In the genomic region with DNA sequence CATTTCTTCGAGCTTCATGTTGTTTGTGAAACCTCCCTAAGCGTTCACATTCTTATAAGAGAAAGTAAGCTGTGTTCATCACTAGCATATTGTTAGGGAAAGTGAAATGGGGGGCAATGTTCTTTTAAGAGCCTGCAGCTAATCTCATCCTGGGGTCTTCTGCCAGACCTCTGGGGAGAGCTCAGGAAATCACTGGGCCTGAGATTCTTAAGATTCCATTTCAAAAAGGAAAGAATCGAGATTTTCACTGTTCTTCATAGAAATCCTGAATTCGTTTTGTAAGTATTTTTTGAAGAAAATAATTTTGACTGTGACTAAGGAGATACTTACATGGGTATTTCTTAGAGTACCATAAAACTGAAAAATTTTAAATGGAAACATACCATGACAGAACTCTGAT, we compare ENCODE assay signal across 27 cellular contexts.
"Had no signal": no experiment of that assay in that cellular context is flagged by ENCODE, and none has a peak within 500 bp of the region (broad histone marks: within the 10 kb centered on the region; RNA-seq: fewer than 3 reads in every experiment).

No MANE protein-coding gene starts in this region.

- H3K9me3 ChIP-seq: colonic mucosa, esophagus muscularis mucosa, esophagus squamous epithelium, gastrocnemius medialis, gastroesophageal sphincter, heart left ventricle, heart right ventricle had no signal

- H3K4me1 ChIP-seq: colonic mucosa, esophagus muscularis mucosa, esophagus squamous epithelium, foreskin keratinocyte, gastrocnemius medialis, gastroesophageal sphincter, heart left ventricle, heart right ventricle had no signal

- FAIRE-seq: colon, endometrium, frontal cortex had no signal

- H3K4me3 ChIP-seq: colonic mucosa, coronary artery, dorsolateral prefrontal cortex, esophagus muscularis mucosa, esophagus squamous epithelium, gastrocnemius medialis, gastroesophageal sphincter, heart left ventricle, heart right ventricle had no signal

- H3K27me3 ChIP-seq: colonic mucosa, esophagus muscularis mucosa, esophagus squamous epithelium, gastrocnemius medialis, gastroesophageal sphincter, heart left ventricle, heart right ventricle had no signal

- H3K36me3 ChIP-seq: colonic mucosa, esophagus squamous epithelium, gastrocnemius medialis, heart left ventricle, heart right ventricle had no signal

- ATAC-seq: effector memory CD8-positive, alpha-beta T cell; esophagus mucosa; foreskin keratinocyte; gastrocnemius medialis; gastroesophageal sphincter; heart left ventricle; heart right ventricle had no signal

- DNase-seq: colonic mucosa; cortex of kidney; dermis blood vessel endothelial cell; dorsolateral prefrontal cortex; effector CD4-positive, alpha-beta T cell; effector CD8-positive, alpha-beta T cell; effector memory CD4-positive, alpha-beta T cell; effector memory CD8-positive, alpha-beta T cell; endodermal cell; erythroblast; esophagus squamous epithelium; foreskin fibroblast; foreskin keratinocyte; foreskin melanocyte; gastrocnemius medialis; glutamatergic neuron; head of caudate nucleus; heart left ventricle; heart right ventricle had no signal

- H3K27ac ChIP-seq: colonic mucosa, coronary artery, dorsolateral prefrontal cortex, epithelial cell of prostate, esophagus muscularis mucosa, esophagus squamous epithelium, foreskin keratinocyte, gastrocnemius medialis, gastroesophageal sphincter, heart left ventricle, heart right ventricle had no signal
